Comparison of ENCODE assay signal across 8 cellular contexts in genomic region chr7:140209866-140210609, GRCh38. TPM values are rescaled to one million over a fixed set of nuclear protein-coding genes. Genes with fewer than 3 reads are reported as not detected.
A peak's percentile ranks its signal among the peaks of the same experiment; 100 is the strongest.
DNase-seq lines count a peak whose midpoint lies in the region; ATAC-seq and TF ChIP-seq lines count a peak whose summit lies in the region.

No MANE protein-coding gene starts in this region.

- no peaks in the 10 kb centered on the region for H3K27me3 ChIP-seq in CD8-positive, alpha-beta T cell (ENCODE audit: insufficient read depth, low read length)

- H3K36me3 Mint-ChIP-seq in CD8-positive, alpha-beta T cell, result no peaks in the 10 kb centered on the region

- CTCF ChIA-PET in CD8-positive, alpha-beta T cell (lab: Charles Lee), result interaction anchor here (1.4 kb wide), 1 partner anchor 12 kb away, joined by 3 read pairs; no protein-coding TSS in a partner anchor

- intact Hi-C loops in CD8-positive, alpha-beta T cell (cut with DNase I, micrococcal nuclease), result no loop called here

- peaks cover 31% of the 10 kb centered on the region for H3K4me1 Mint-ChIP-seq in CD8-positive, alpha-beta T cell (ENCODE audit: low read depth)

- no peak for TF ChIP-seq CTCF in CD8-positive, alpha-beta T cell (IDR thresholded peaks at IDR 0.05)
- TF ChIP-seq CTCF in coronary artery (IDR thresholded peaks at IDR 0.05), result no peak

- no peaks in the 10 kb centered on the region for H3K36me3 ChIP-seq in CD8-positive, alpha-beta T cell (ENCODE audit: insufficient read depth, low read length)

- no peaks in the 10 kb centered on the region for H3K9me3 ChIP-seq in CD8-positive, alpha-beta T cell (ENCODE audit: low read length)

- POLR2A ChIA-PET in CD8-positive, alpha-beta T cell (lab: Charles Lee), result interaction anchor here (0.7 to 1.2 kb wide), 2 partner anchors 21 to 32 kb away, joined by 3 read pairs; no protein-coding TSS in a partner anchor

- peak; percentile 49 for ATAC-seq in CD8-positive, alpha-beta T cell
- peak; percentile 81 for ATAC-seq in GM21381 (IDR thresholded peaks at IDR 0.05; ENCODE audit: unreplicated experiment)
- ATAC-seq in HG03521 (IDR thresholded peaks at IDR 0.05; ENCODE audit: unreplicated experiment), result peak; percentile 80

- H3K9me3 Mint-ChIP-seq in CD8-positive, alpha-beta T cell, result peaks cover under 1% of the 10 kb centered on the region

- peak overlapping the region; percentile 66 for H3K27ac Mint-ChIP-seq in CD8-positive, alpha-beta T cell

- no peaks in the 10 kb centered on the region for H3K27me3 Mint-ChIP-seq in CD8-positive, alpha-beta T cell (ENCODE audit: low read depth)

- H3K4me3 Mint-ChIP-seq in CD8-positive, alpha-beta T cell, result peak overlapping the region; percentile 61

- no peak overlapping the region for H3K27ac ChIP-seq in CD8-positive, alpha-beta T cell (ENCODE audit: low read depth, low read length)
- no peak overlapping the region for H3K27ac ChIP-seq in coronary artery

- H3K4me3 ChIP-seq in CD8-positive, alpha-beta T cell (ENCODE audit: low read depth, low read length), result no peak overlapping the region
- H3K4me3 ChIP-seq in coronary artery, result no peak overlapping the region

- peak in 2 of 7 experiments; percentile 13 to 25 for DNase-seq in CD8-positive, alpha-beta T cell
- peak; percentile 35 for DNase-seq in activated effector memory CD4-positive, alpha-beta T cell treated with Interleukin-2 at 50 U/mL for 16 hours
- peak; percentile 62 to 66 for DNase-seq in stimulated activated CD4-positive, alpha-beta T cell treated with anti-CD3 and anti-CD28 coated beads, Interleukin-2, amount 100 ng/mL, for 24 hours
- DNase-seq in coronary artery (ENCODE audit: low spot score) (no peak), NCI-H2081 treated with DMSO at 0.1 percent for 48 hours (lab: John Stamatoyannopoulos, UW) (no peak), HuH-7 (ENCODE audit: low spot score) (no peak)

- H3K4me1 ChIP-seq in CD8-positive, alpha-beta T cell (ENCODE audit: insufficient read depth, low read length), result peaks cover 4% of the 10 kb centered on the region

RNA-seq across cellular contexts. Expression of gene KDM7A, which starts 33.3 kb away (rescaled TPM):
- total RNA-seq in CD8-positive, alpha-beta T cell, result 10 to 100 TPM; 50.2 to 50.7 TPM

Comparison
In these comparisons a context has a peak if more than half of its experiments do, and no peak if none do; other contexts are left out.
1. DNase-seq: peak in activated effector memory CD4-positive, alpha-beta T cell treated with Interleukin-2 at 50 U/mL for 16 hours (single experiment) and stimulated activated CD4-positive, alpha-beta T cell treated with anti-CD3 and anti-CD28 coated beads, Interleukin-2, amount 100 ng/mL, for 24 hours (2 of 2); none in coronary artery (single experiment), NCI-H2081 treated with DMSO at 0.1 percent for 48 hours (single experiment) and HuH-7 (single experiment).
2. Peak in every context shown above with its lines, with median percentiles within 50 percentile points of each other: ATAC-seq.